23 cellular contexts compared by ENCODE assay signal in the genomic region with DNA sequence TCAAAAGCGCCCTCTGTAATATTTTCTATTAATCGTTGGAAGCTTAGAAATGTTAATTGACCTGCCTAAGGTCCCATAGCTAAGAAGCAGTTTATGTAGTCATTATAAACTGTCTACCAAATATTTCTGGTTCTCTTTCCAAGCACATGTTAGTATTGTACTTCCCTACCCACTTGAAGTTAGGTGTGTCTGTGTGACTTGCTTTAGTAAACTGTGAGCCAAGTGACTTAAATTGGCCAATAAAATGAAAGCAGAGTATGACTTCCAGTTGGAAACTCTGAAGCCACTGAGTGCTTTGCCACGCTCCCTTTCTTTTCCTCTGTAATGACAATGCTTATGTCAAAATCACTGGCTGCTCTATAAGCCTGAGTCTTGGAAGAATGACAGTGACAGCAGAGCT. TPM values are rescaled to one million over a fixed set of nuclear protein-coding genes. Genes with fewer than 3 reads are reported as not detected.
"Had no signal": no experiment of that assay in that cellular context is flagged by ENCODE, and none has a peak within 500 bp of the region (broad histone marks: within the 10 kb centered on the region; RNA-seq: fewer than 3 reads in every experiment).

No MANE protein-coding gene starts in this region.

- H3K27ac ChIP-seq: left ventricle myocardium inferior, neural progenitor cell, pancreas, right atrium auricular region, right lobe of liver, stomach, testis, thyroid gland, transverse colon, upper lobe of left lung had no signal

- H3K27me3 ChIP-seq: neural progenitor cell, pancreas, right atrium auricular region, right lobe of liver, stomach, testis, thyroid gland, transverse colon, upper lobe of left lung had no signal

- H3K4me3 ChIP-seq: left ventricle myocardium inferior, neural progenitor cell, pancreas, right atrium auricular region, right lobe of liver, smooth muscle cell, stomach, testis, thyroid gland, transverse colon, upper lobe of left lung had no signal

- H3K36me3 ChIP-seq: left ventricle myocardium inferior, neural progenitor cell, pancreas, right atrium auricular region, right lobe of liver, stomach, thyroid gland, transverse colon, upper lobe of left lung had no signal

- H2AFZ ChIP-seq: neural progenitor cell had no signal

- H3K9ac ChIP-seq: neural progenitor cell had no signal

- ATAC-seq: left cardiac atrium; naive thymus-derived CD8-positive, alpha-beta T cell; pancreas; right lobe of liver; stimulated activated naive B cell treated with anti-CD40 and anti-IgM and Interleukin-4, amounts not matched to agents 10 μg/mL and 1 μg/mL and 100 μg/mL, for 72 hours; stimulated activated naive CD8-positive, alpha-beta T cell treated with anti-CD3 and anti-CD28 coated beads, Interleukin-15, Interleukin-2, amounts not matched to agents 100 U/mL and 50 U/mL, for 24 hours had no signal

- DNase-seq: head of caudate nucleus; hippocampal formation; kidney glomerular epithelial cell; left cardiac atrium; left ventricle myocardium inferior; midbrain; naive thymus-derived CD8-positive, alpha-beta T cell; pancreas; right lobe of liver; stimulated activated CD4-positive, alpha-beta T cell treated with anti-CD3 and anti-CD28 coated beads, Interleukin-2, amount 100 ng/mL, for 24 hours; stimulated activated CD4-positive, alpha-beta T cell treated with anti-CD3 and anti-CD28 coated beads, Interleukin-4, amount 100 ng/mL, for 1 hour; stimulated activated naive B cell treated with anti-CD40 and anti-IgM and Interleukin-4, amounts not matched to agents 10 μg/mL and 1 μg/mL and 100 μg/mL, for 72 hours; stimulated activated naive CD8-positive, alpha-beta T cell treated with anti-CD3 and anti-CD28 coated beads, Interleukin-15, Interleukin-2, amounts not matched to agents 100 U/mL and 50 U/mL, for 24 hours; stomach; testis; thyroid gland; transverse colon; upper lobe of left lung had no signal

- FAIRE-seq: keratinocyte, pancreas, urothelium cell line had no signal

- H3K4me2 ChIP-seq: neural progenitor cell, smooth muscle cell had no signal

- H3K4me1 ChIP-seq: left ventricle myocardium inferior, neural progenitor cell, right atrium auricular region, right lobe of liver, stomach, testis, thyroid gland, upper lobe of left lung had no signal

- H3K9me3 ChIP-seq: pancreas, right atrium auricular region, right lobe of liver, stomach, testis, thyroid gland, transverse colon, upper lobe of left lung had no signal

RNA-seq across cellular contexts. Expression of gene ADAMTS1, which starts 20.6 kb away (rescaled TPM):
- total RNA-seq: naive thymus-derived CD8-positive, alpha-beta T cell had no signal
